Comparison of ENCODE assay signal across 17 cellular contexts in the genomic region with DNA sequence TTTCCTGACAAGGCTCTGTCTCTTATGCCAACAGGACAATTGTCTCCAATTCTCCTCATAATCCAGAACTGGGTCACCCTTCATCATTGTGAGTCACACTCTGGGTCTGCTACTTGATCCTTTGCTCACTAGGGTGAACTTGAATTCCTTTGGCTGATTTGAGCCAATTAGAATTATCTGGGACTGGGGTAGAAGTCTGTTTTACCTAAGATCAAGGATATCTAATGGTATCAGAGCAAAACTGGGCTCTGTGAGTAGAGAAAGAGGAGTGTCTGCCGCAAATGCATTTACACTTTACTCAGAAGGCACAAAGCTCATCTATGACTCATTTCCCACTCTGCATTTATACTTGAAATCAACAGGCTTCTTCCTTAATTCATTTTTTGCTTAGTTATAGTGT.
DNase-seq lines count a peak whose midpoint lies in the region; ATAC-seq, FAIRE-seq and TF ChIP-seq lines count a peak whose summit lies in the region.
"Had no signal": no experiment of that assay in that cellular context is flagged by ENCODE, and none has a peak within 500 bp of the region (broad histone marks: within the 10 kb centered on the region; RNA-seq: fewer than 3 reads in every experiment).

No MANE protein-coding gene starts in this region.

- DNase-seq in H54 (ENCODE audit: insufficient read length, low spot score) (no peak), T1000 (lab: John Stamatoyannopoulos, UW) (peak; percentile 5), fibroblast of mammary gland (ENCODE audit: low read depth) (peak; percentile 36), gastrocnemius medialis (no peak), left ventricle myocardium inferior (no peak), iPS-NIHi11 (ENCODE audit: low spot score) (no peak), NCI-H2107 (lab: John Stamatoyannopoulos, UW) (no peak)
- DNase-seq in central memory CD4-positive, alpha-beta T cell, result no peak
- DNase-seq: activated naive CD4-positive, alpha-beta T cell treated with anti-CD3 and anti-CD28 coated beads, Interleukin-2, amount 10 ng/mL, durations not matched to agents 7 days and 5 days; caudate nucleus; endodermal cell; NCI-H2029 treated with DMSO at 0.1 percent for 48 hours; NCI-H526 treated with DMSO at 0.1 percent for 48 hours had no signal

- in situ Hi-C loops in gastrocnemius medialis (cut with MboI; ENCODE audit: low sequenced_read_pairs in 4 of 4), result no loop called here

- no peak overlapping the region for H3K4me3 ChIP-seq in fibroblast of mammary gland (ENCODE audit: control insufficient read depth, low read depth, low read length)
- H3K4me3 ChIP-seq in gastrocnemius medialis, result no peak overlapping the region
- H3K4me3 ChIP-seq in left ventricle myocardium inferior, result no peak overlapping the region
- H3K4me3 ChIP-seq: BLaER1 treated with 17β-estradiol and CSF1 and Interleukin-3, amounts not matched to agents 10 nM and 100 nM had no signal

- H3K36me3 ChIP-seq in gastrocnemius medialis (no peaks in the 10 kb centered on the region), left ventricle myocardium inferior (no peaks in the 10 kb centered on the region)
- H3K36me3 ChIP-seq: BLaER1 treated with 17β-estradiol and CSF1 and Interleukin-3, amounts not matched to agents 10 nM and 100 nM had no signal

- H3K27ac ChIP-seq in gastrocnemius medialis, result peak overlapping the region; percentile 65 to 68 (median 66)
- no peak overlapping the region for H3K27ac ChIP-seq in left ventricle myocardium inferior (replicated peaks)
- H3K27ac ChIP-seq: BLaER1 treated with 17β-estradiol and CSF1 and Interleukin-3, amounts not matched to agents 10 nM and 100 nM; parathyroid adenoma had no signal

- ATAC-seq in gastrocnemius medialis, result peak; percentile 58 to 67
- ATAC-seq: activated CD4-positive, CD25-positive, alpha-beta regulatory T cell treated with anti-CD3 and anti-CD28 coated beads, Interleukin-2, amount 50 U/mL, for 24 hours had no signal

- no peak for TF ChIP-seq POLR2A in H54 (IDR thresholded peaks at IDR 0.05; ENCODE audit: low read depth, low read length)
- no peak for TF ChIP-seq POLR2A in gastrocnemius medialis (IDR thresholded peaks at IDR 0.05)

- TF ChIP-seq CTCF in fibroblast of mammary gland (conservative IDR thresholded peaks at IDR 0.05; ENCODE audit: control insufficient read depth, insufficient read depth, low read depth, low read length) (no peak), gastrocnemius medialis (IDR thresholded peaks at IDR 0.05 in 4 of 5, conservative IDR thresholded peaks at IDR 0.05 in 1 of 5) (no peak), left ventricle myocardium inferior (IDR thresholded peaks at IDR 0.05; ENCODE audit: borderline replicate concordance) (no peak)

- peaks cover 10 to 26% of the 10 kb centered on the region in 2 donors for H3K4me1 ChIP-seq in gastrocnemius medialis
- no peaks in the 10 kb centered on the region for H3K4me1 ChIP-seq in left ventricle myocardium inferior
- H3K4me1 ChIP-seq: parathyroid adenoma had no signal

- H3K9me3 ChIP-seq in gastrocnemius medialis (no peaks in the 10 kb centered on the region), left ventricle myocardium inferior (replicated peaks) (no peaks in the 10 kb centered on the region)
- H3K9me3 ChIP-seq: BLaER1 treated with 17β-estradiol and CSF1 and Interleukin-3, amounts not matched to agents 10 nM and 100 nM had no signal

- peak; percentile 55 for FAIRE-seq in H54 (lab: Jason Lieb, UNC)
- FAIRE-seq: keratinocyte had no signal

- no peaks in the 10 kb centered on the region for H3K27me3 ChIP-seq in gastrocnemius medialis
- no peaks in the 10 kb centered on the region for H3K27me3 ChIP-seq in left ventricle myocardium inferior (ENCODE audit: low read depth)
- H3K27me3 ChIP-seq: BLaER1 treated with 17β-estradiol and CSF1 and Interleukin-3, amounts not matched to agents 10 nM and 100 nM had no signal

- intact Hi-C loops in gastrocnemius medialis (cut with DNase I; ENCODE audit: low total_unique reads), result loop anchor here (5.0 kb wide), 1 partner anchor 72 kb away; a partner anchor contains a TSS
- intact Hi-C loops in left ventricle myocardium inferior (cut with micrococcal nuclease), result no loop called here

Comparison
In these comparisons a context has a peak if more than half of its experiments do, and no peak if none do; other contexts are left out.
1. DNase-seq: peak in T1000 (single experiment) and fibroblast of mammary gland (single experiment); none in H54 (single experiment), gastrocnemius medialis (0 of 2), central memory CD4-positive, alpha-beta T cell (single experiment), left ventricle myocardium inferior (single experiment), iPS-NIHi11 (single experiment) and NCI-H2107 (single experiment).